In the genomic region with DNA sequence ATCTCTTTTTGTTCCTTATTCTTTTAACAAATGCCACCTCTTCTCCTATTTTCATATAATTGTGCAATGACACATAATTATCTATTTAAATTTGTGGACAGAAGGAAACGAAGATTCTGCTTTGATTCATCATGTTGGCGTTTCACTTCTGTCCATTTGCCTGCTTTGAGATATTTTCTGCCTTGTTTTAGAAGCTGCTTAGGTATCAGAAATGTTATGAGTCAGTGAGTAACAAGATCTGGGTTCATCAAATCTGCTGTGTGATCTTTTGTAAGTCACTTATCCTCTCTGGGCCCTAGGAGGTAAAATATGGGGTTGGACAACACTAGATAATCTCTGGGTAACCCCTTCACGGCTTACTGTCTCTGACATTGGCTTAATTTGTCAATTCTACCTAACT, we compare ENCODE assay signal across 24 cellular contexts. TPM values are rescaled to one million over a fixed set of nuclear protein-coding genes. Genes with fewer than 3 reads are reported as not detected.
DNase-seq lines count a peak whose midpoint lies in the region; ATAC-seq and TF ChIP-seq lines count a peak whose summit lies in the region.
"Had no signal": no experiment of that assay in that cellular context is flagged by ENCODE, and none has a peak within 500 bp of the region (broad histone marks: within the 10 kb centered on the region; RNA-seq: fewer than 3 reads in every experiment).

No MANE protein-coding gene starts in this region.

- ATAC-seq in GM18868 (IDR thresholded peaks at IDR 0.05; ENCODE audit: unreplicated experiment) (peak; percentile 72), GM21717 (IDR thresholded peaks at IDR 0.05; ENCODE audit: unreplicated experiment) (peak; percentile 84), HG03520 (IDR thresholded peaks at IDR 0.05; ENCODE audit: unreplicated experiment) (peak; percentile 77)
- ATAC-seq: HepG2, left lung, mucosa of descending colon had no signal

- TF ChIP-seq CTCF in GM20000 (IDR thresholded peaks at IDR 0.05; ENCODE audit: extremely low read depth, missing control alignments), result no peak
- no peak for TF ChIP-seq CTCF in prostate gland (IDR thresholded peaks at IDR 0.05)

- H3K36me3 ChIP-seq in BLaER1 treated with 17β-estradiol and CSF1 and Interleukin-3, amounts not matched to agents 10 nM and 100 nM, result no peaks in the 10 kb centered on the region
- H3K36me3 ChIP-seq in prostate gland, result no peaks in the 10 kb centered on the region
- H3K36me3 ChIP-seq: esophagus muscularis mucosa, left lung, neutrophil, thyroid gland had no signal

- H3K4me1 ChIP-seq in BLaER1 treated with 17β-estradiol and CSF1 and Interleukin-3, amounts not matched to agents 10 nM and 100 nM, result peaks cover 0 to 26% (median 9%) of the 10 kb centered on the region in 10 experiments; a peak in 12 of 20 replicates
- H3K4me1 ChIP-seq in prostate gland (replicated peaks), result no peaks in the 10 kb centered on the region
- H3K4me1 ChIP-seq: left lung, thyroid gland had no signal

- peak overlapping the region in 6 of 11 experiments; percentile 1 to 47 (median 29); a peak in 8 of 22 replicates for H3K4me2 ChIP-seq in BLaER1 treated with 17β-estradiol and CSF1 and Interleukin-3, amounts not matched to agents 10 nM and 100 nM

- peak overlapping the region in 3 of 11 experiments; percentile 53 to 57 (median 56); a peak in 8 of 22 replicates for H3K27ac ChIP-seq in BLaER1 treated with 17β-estradiol and CSF1 and Interleukin-3, amounts not matched to agents 10 nM and 100 nM
- H3K27ac ChIP-seq in prostate gland, result no peak overlapping the region
- H3K27ac ChIP-seq: C4-2B, esophagus muscularis mucosa, left lung, neutrophil, thyroid gland had no signal

- H3K9ac ChIP-seq in BLaER1 treated with 17β-estradiol and CSF1 and Interleukin-3, amounts not matched to agents 10 nM and 100 nM, result peak overlapping the region in 1 of 11 experiments; percentile 11; a peak in 1 of 22 replicates

- H3K9me3 ChIP-seq in BLaER1 treated with 17β-estradiol and CSF1 and Interleukin-3, amounts not matched to agents 10 nM and 100 nM (replicated peaks in 1 of 11), result no peaks in the 10 kb centered on the region
- H3K9me3 ChIP-seq in prostate gland, result no peaks in the 10 kb centered on the region
- H3K9me3 ChIP-seq: esophagus muscularis mucosa, left lung, mucosa of descending colon, neutrophil, thyroid gland had no signal

- TF ChIP-seq POLR2A in prostate gland (IDR thresholded peaks at IDR 0.05), result no peak

- no peaks in the 10 kb centered on the region for H4K20me1 ChIP-seq in BLaER1 treated with 17β-estradiol and CSF1 and Interleukin-3, amounts not matched to agents 10 nM and 100 nM

- intact Hi-C loops in prostate gland (cut with DNase I), result no loop called here

- no peak overlapping the region for H3K4me3 ChIP-seq in BLaER1 treated with 17β-estradiol and CSF1 and Interleukin-3, amounts not matched to agents 10 nM and 100 nM
- H3K4me3 ChIP-seq in prostate gland, result no peak overlapping the region
- H3K4me3 ChIP-seq: esophagus muscularis mucosa, left lung, mucosa of descending colon, thyroid gland had no signal

- DNase-seq in DMS153 treated with DMSO at 0.1 percent for 48 hours (lab: John Stamatoyannopoulos, UW; ENCODE audit: unreplicated experiment) (no peak), GM20000 (ENCODE audit: low spot score) (no peak), prostate gland (ENCODE audit: low spot score) (no peak)
- DNase-seq in central memory CD4-positive, alpha-beta T cell, result no peak
- DNase-seq: activated gamma-delta T cell treated with Interleukin-2 at 50 U/mL for 16 hours; DMS53; effector CD8-positive, alpha-beta T cell; HCEC 1CT; left lung; mucosa of descending colon; NCI-H146; stimulated activated naive CD4-positive, alpha-beta T cell; thyroid gland had no signal

- no peaks in the 10 kb centered on the region for H3K27me3 ChIP-seq in BLaER1 treated with 17β-estradiol and CSF1 and Interleukin-3, amounts not matched to agents 10 nM and 100 nM
- H3K27me3 ChIP-seq in prostate gland (replicated peaks; ENCODE audit: insufficient read depth), result no peaks in the 10 kb centered on the region
- H3K27me3 ChIP-seq: esophagus muscularis mucosa, left lung, neutrophil, thyroid gland had no signal

- WGBS in prostate gland, result 91% methylated on average over 3 of the region's 3 CpGs

RNA-seq across cellular contexts. Expression of a gene that starts 7.3 kb away (rescaled TPM):
- total RNA-seq in prostate gland, result not detected
- total RNA-seq: esophagus muscularis mucosa, glomerular endothelial cell, HepG2, left lung, mucosa of descending colon, renal cortical epithelial cell, Right ventricle myocardium inferior, thyroid gland had no signal
